8 cellular contexts compared by ENCODE assay signal in the genomic region with DNA sequence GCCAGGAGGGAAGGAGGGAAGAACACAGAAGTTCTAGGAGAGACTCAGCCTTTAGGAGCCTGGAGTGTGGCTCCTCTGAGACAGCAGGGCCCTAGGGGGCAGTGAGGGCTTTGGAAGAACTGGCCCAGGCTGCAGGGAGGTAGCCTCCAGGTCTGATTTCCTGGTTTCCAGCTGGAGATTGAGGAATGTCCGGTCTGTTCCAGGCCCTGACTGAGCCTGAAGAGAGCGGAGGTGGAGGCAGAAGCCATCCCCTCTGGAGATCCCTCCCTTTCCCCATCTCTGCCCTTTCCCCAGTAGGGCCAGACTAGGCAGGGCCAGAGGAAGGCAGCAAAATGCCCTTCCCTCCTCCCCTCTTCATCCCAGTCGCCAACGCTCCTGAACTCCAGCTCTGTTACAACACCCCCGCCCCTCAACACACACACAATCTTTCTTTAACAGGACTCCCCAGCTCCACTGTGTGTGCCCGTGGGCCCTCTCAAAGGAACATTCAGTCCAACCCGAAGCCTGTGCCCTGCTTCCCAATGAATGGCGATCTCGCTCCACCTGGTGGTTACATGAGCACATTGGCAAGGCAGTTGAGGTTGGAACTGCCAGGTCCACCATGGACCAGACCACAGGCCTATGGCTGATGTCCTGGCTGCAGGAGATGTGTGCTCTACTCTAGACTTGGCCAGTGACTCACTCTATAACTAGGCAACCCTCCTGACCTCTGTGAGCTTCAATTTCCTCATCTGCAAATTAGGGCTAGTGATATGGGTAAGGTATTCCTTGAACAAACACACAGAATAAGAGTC. TPM values are rescaled to one million over a fixed set of nuclear protein-coding genes. Genes with fewer than 3 reads are reported as not detected.
A peak's percentile ranks its signal among the peaks of the same experiment; 100 is the strongest.
DNase-seq lines count a peak whose midpoint lies in the region; ATAC-seq and TF ChIP-seq lines count a peak whose summit lies in the region.

No MANE protein-coding gene starts in this region.

- H2AFZ ChIP-seq in neural progenitor cell (replicated peaks) = peak overlapping the region; percentile 52

- H3K36me3 ChIP-seq in SJCRH30 = no peaks in the 10 kb centered on the region
- H3K36me3 ChIP-seq in neural progenitor cell = no peaks in the 10 kb centered on the region

- peak overlapping the region; percentile 98 for H3K27ac Mint-ChIP-seq in neural progenitor cell
- peak overlapping the region; percentile 31 to 78 for H3K27ac Mint-ChIP-seq in stimulated activated naive CD8-positive, alpha-beta T cell treated with anti-CD3 and anti-CD28 coated beads, Interleukin-15, amount 100 ng/mL, for 72 hours

- no peaks in the 10 kb centered on the region for H3K9me3 ChIP-seq in SJCRH30 (replicated peaks)
- no peaks in the 10 kb centered on the region for H3K9me3 ChIP-seq in neural progenitor cell (ENCODE audit: low read depth)

- H4K20me1 ChIP-seq in neural progenitor cell (ENCODE audit: low read depth) = no peaks in the 10 kb centered on the region

- H3K79me2 ChIP-seq in neural progenitor cell (ENCODE audit: low read depth) = no peaks in the 10 kb centered on the region

- DNase-seq in AG20443 (ENCODE audit: low spot score) (peak; percentile 91), LoVo (ENCODE audit: low spot score) (peak; percentile 85), SJCRH30 (peak; percentile 91 to 96), foreskin keratinocyte (peak; percentile 70 to 85), neural progenitor cell (ENCODE audit: low spot score) (peak; percentile 92)
- DNase-seq in activated naive CD4-positive, alpha-beta T cell (lab: John Stamatoyannopoulos, UW) = peak; percentile 27 to 66 (median 46)
- peak; percentile 72 to 84 for DNase-seq in stimulated activated naive CD8-positive, alpha-beta T cell treated with anti-CD3 and anti-CD28 coated beads, Interleukin-15, amount 100 ng/mL, for 72 hours

- peaks cover 11% of the 10 kb centered on the region for H3F3A ChIP-seq in neural progenitor cell (ENCODE audit: low read depth)

- no peak overlapping the region for H3K9ac ChIP-seq in neural progenitor cell

- peaks cover 5% of the 10 kb centered on the region; the same call in 1 of the 2 replicates for H3K4me1 ChIP-seq in SJCRH30
- H3K4me1 ChIP-seq in foreskin keratinocyte = no peaks in the 10 kb centered on the region
- H3K4me1 ChIP-seq in neural progenitor cell = no peaks in the 10 kb centered on the region

- peak overlapping the region; percentile 68 for H3K4me3 Mint-ChIP-seq in neural progenitor cell
- H3K4me3 Mint-ChIP-seq in stimulated activated naive CD8-positive, alpha-beta T cell treated with anti-CD3 and anti-CD28 coated beads, Interleukin-15, amount 100 ng/mL, for 72 hours = no peak overlapping the region

- H3K4me1 Mint-ChIP-seq in neural progenitor cell = peaks cover 11% of the 10 kb centered on the region
- peaks cover 7% of the 10 kb centered on the region for H3K4me1 Mint-ChIP-seq in stimulated activated naive CD8-positive, alpha-beta T cell treated with anti-CD3 and anti-CD28 coated beads, Interleukin-15, amount 100 ng/mL, for 72 hours

- peak overlapping the region; percentile 48 for H3K4me2 ChIP-seq in neural progenitor cell

- H3K27me3 ChIP-seq in SJCRH30 = peaks cover under 1% of the 10 kb centered on the region; the same call in 1 of the 2 replicates
- no peaks in the 10 kb centered on the region for H3K27me3 ChIP-seq in foreskin keratinocyte
- H3K27me3 ChIP-seq in neural progenitor cell = no peaks in the 10 kb centered on the region

- ATAC-seq in GM19395 (IDR thresholded peaks at IDR 0.05; ENCODE audit: unreplicated experiment) (peak; percentile 73), foreskin keratinocyte (peak; percentile 93)
- peak; percentile 98 for ATAC-seq in stimulated activated naive CD8-positive, alpha-beta T cell treated with anti-CD3 and anti-CD28 coated beads, Interleukin-15, amount 100 ng/mL, for 72 hours

- H3K27ac ChIP-seq in SJCRH30 = peak overlapping the region; percentile 2; the same call in 1 of the 2 replicates
- H3K27ac ChIP-seq in foreskin keratinocyte = peak overlapping the region; percentile 73
- peak overlapping the region; percentile 34 for H3K27ac ChIP-seq in neural progenitor cell

- TF ChIP-seq CTCF in foreskin keratinocyte (conservative IDR thresholded peaks at IDR 0.05) (peak; percentile 97), neural progenitor cell (IDR thresholded peaks at IDR 0.05) (peak; percentile 85)

- H3K27me3 Mint-ChIP-seq in neural progenitor cell (ENCODE audit: insufficient read depth, low read depth) = peaks cover 6% of the 10 kb centered on the region
- H3K27me3 Mint-ChIP-seq in stimulated activated naive CD8-positive, alpha-beta T cell treated with anti-CD3 and anti-CD28 coated beads, Interleukin-15, amount 100 ng/mL, for 72 hours = no peaks in the 10 kb centered on the region

- H3K9me3 Mint-ChIP-seq in neural progenitor cell = no peaks in the 10 kb centered on the region
- no peaks in the 10 kb centered on the region for H3K9me3 Mint-ChIP-seq in stimulated activated naive CD8-positive, alpha-beta T cell treated with anti-CD3 and anti-CD28 coated beads, Interleukin-15, amount 100 ng/mL, for 72 hours

- peaks cover 2% of the 10 kb centered on the region for H3K36me3 Mint-ChIP-seq in neural progenitor cell

- H3K4me3 ChIP-seq in SJCRH30 = peak overlapping the region; percentile 15
- H3K4me3 ChIP-seq in neural progenitor cell = no peak overlapping the region

RNA-seq across cellular contexts. Expression of a gene that starts 32.0 kb away (rescaled TPM):
- 91.2 and 96.2 TPM in 2 replicates for total RNA-seq in SJCRH30 (2014; rRNA removed; shearing (Covaris generic))
- total RNA-seq in foreskin keratinocyte (207 and 209 TPM in 2 replicates), neural progenitor cell (ENCODE audit: low replicate concordance) (35.0 and 81.1 TPM in 2 replicates)
- 259 and 272 TPM in 2 replicates for polyA plus RNA-seq in foreskin keratinocyte

RNA-seq across cellular contexts. Expression of a gene that starts 36.2 kb away (rescaled TPM):
- total RNA-seq in SJCRH30 (2014; rRNA removed; shearing (Covaris generic)) = 103 and 131 TPM in 2 replicates
- 108 and 119 TPM in 2 replicates for total RNA-seq in foreskin keratinocyte
- 27.9 and 32.6 TPM in 2 replicates for polyA plus RNA-seq in foreskin keratinocyte
- total RNA-seq in neural progenitor cell (ENCODE audit: low replicate concordance) = 123 and 138 TPM in 2 replicates

RNA-seq across cellular contexts. Expression of a gene that starts 38.7 kb away (rescaled TPM):
- 76.0 and 78.6 TPM in 2 replicates for total RNA-seq in SJCRH30 (2014; rRNA removed; shearing (Covaris generic))
- total RNA-seq in foreskin keratinocyte = 115 and 121 TPM in 2 replicates
- polyA plus RNA-seq in foreskin keratinocyte = 142 and 153 TPM in 2 replicates
- 44.9 and 69.4 TPM in 2 replicates for total RNA-seq in neural progenitor cell (ENCODE audit: low replicate concordance)

Comparison
In these comparisons a context has a peak if more than half of its experiments do, and no peak if none do; other contexts are left out.
1. H3K27ac ChIP-seq: peak in every context shown above with its lines; median percentile 73 in foreskin keratinocyte; 34 in neural progenitor cell; 2 in SJCRH30.